ENCODE assay signal across 18 cellular contexts in the genomic region with DNA sequence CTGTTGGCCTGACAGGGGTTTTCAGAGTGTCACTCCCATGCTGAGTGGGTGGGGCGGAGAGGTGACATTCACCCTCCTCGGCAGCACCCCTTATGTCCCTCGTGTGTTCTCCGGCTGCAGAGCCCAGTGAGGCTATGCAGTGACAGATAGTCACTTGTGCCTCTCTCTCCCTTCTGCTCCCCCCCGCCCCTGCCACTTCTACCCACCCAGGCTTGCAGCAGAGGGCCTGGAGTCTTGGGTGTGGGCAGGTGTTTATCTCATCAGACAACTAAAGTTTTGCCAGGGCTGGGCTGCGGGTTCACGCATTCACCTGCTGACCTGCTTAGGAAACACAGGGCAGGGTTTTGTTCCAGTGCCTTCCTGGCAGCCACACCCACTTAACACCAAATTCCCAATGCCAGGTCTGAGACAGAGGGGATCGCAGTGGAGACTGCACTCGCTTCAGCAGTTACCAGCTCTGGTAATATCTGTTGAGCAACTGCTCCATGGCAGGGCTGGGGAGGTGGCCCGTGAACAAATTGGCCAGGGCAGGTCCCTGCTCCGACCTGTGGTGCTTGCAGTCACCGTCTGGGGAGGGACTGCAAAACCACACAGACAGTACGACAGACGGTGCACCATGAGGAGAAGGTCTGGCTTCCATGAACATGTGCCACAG. TPM values are rescaled to one million over a fixed set of nuclear protein-coding genes. Genes with fewer than 3 reads are reported as not detected.
DNase-seq lines count a peak whose midpoint lies in the region; ATAC-seq, FAIRE-seq and TF ChIP-seq lines count a peak whose summit lies in the region.
"Had no signal": no experiment of that assay in that cellular context is flagged by ENCODE, and none has a peak within 500 bp of the region (broad histone marks: within the 10 kb centered on the region; RNA-seq: fewer than 3 reads in every experiment).

No MANE protein-coding gene starts in this region.

- H3K4me1 Mint-ChIP-seq in CD8-positive, alpha-beta T cell (ENCODE audit: low read depth): peaks cover 12% of the 10 kb centered on the region

- H3K79me2 ChIP-seq in OCI-LY3 (ENCODE audit: low read length): no peaks in the 10 kb centered on the region

- no peak overlapping the region for H3K9ac ChIP-seq in OCI-LY3 (ENCODE audit: low read length)

- no peaks in the 10 kb centered on the region for H3K27me3 Mint-ChIP-seq in CD8-positive, alpha-beta T cell (ENCODE audit: low read depth)

- peak overlapping the region; percentile 32 for H2AFZ ChIP-seq in OCI-LY3 (ENCODE audit: low read depth, low read length)

- no peak for FAIRE-seq in small intestine (lab: Jason Lieb, UNC)

- H3K27ac ChIP-seq in HEK293 (ENCODE audit: extremely low read depth, low read depth, low read length) (no peak overlapping the region), OCI-LY3 (ENCODE audit: low read length) (no peak overlapping the region), small intestine (ENCODE audit: low read depth in 1 of 2, low read length in 1 of 2) (no peak overlapping the region)
- no peak overlapping the region for H3K27ac ChIP-seq in CD8-positive, alpha-beta T cell (ENCODE audit: low read depth, low read length)
- H3K27ac ChIP-seq: adrenal gland, cardiac muscle cell, WERI-Rb-1 had no signal

- 14 to 44% (median 36%) methylated on average over 14 of the region's 14 CpGs for WGBS in small intestine, 3 donors

- H3K27ac Mint-ChIP-seq in CD8-positive, alpha-beta T cell: no peak overlapping the region

- H3K9me3 ChIP-seq in HEK293 (ENCODE audit: control insufficient read depth, insufficient read depth, low read depth, low read length): no peaks in the 10 kb centered on the region
- H3K9me3 ChIP-seq in OCI-LY3 (ENCODE audit: insufficient read depth, low read length): no peaks in the 10 kb centered on the region
- no peaks in the 10 kb centered on the region for H3K9me3 ChIP-seq in small intestine (ENCODE audit: control insufficient read depth, low read depth)
- H3K9me3 ChIP-seq in CD8-positive, alpha-beta T cell (ENCODE audit: low read length): no peaks in the 10 kb centered on the region
- H3K9me3 ChIP-seq: adrenal gland had no signal

- POLR2A ChIA-PET in HEK293 (lab: Yijun Ruan, JAX): no interaction called here
- POLR2A ChIA-PET in CD8-positive, alpha-beta T cell (lab: Charles Lee): no interaction called here

- H3K36me3 ChIP-seq in HEK293 (ENCODE audit: control insufficient read depth in 2 of 2, insufficient read depth in 1 of 2, low read length in 2 of 2) (no peaks in the 10 kb centered on the region), OCI-LY3 (replicated peaks; ENCODE audit: low read depth, low read length) (no peaks in the 10 kb centered on the region), small intestine (ENCODE audit: control insufficient read depth in 2 of 2, insufficient read depth in 2 of 2, low read length in 2 of 2) (no peaks in the 10 kb centered on the region)
- H3K36me3 ChIP-seq in CD8-positive, alpha-beta T cell (ENCODE audit: insufficient read depth, low read length): no peaks in the 10 kb centered on the region
- H3K36me3 ChIP-seq: adrenal gland, cardiac muscle cell, WERI-Rb-1 had no signal

- H4K20me1 ChIP-seq in OCI-LY3 (ENCODE audit: insufficient read depth, low read length): no peaks in the 10 kb centered on the region

- DNase-seq in left colon (peak; percentile 48 to 57), small intestine (peak; percentile 53), C1 segment of cervical spinal cord (lab: John Stamatoyannopoulos, UW) (no peak), NCI-H510A (lab: John Stamatoyannopoulos, UW) (no peak)
- no peak for DNase-seq in CD8-positive, alpha-beta T cell
- DNase-seq: adrenal gland; hypothalamus; KG1; kidney glomerular epithelial cell; NCI-H2107; occipital lobe; Right ventricle myocardium superior; stimulated activated CD4-positive, alpha-beta T cell treated with anti-CD3 and anti-CD28 coated beads, Interleukin-4, amount 100 ng/mL, for 24 hours; T-helper 1 cell; WERI-Rb-1 had no signal

- intact Hi-C loops in left colon (cut with DNase I, micrococcal nuclease): no loop called here
- intact Hi-C loops in CD8-positive, alpha-beta T cell (cut with DNase I, micrococcal nuclease): loop anchor here in 1 of 2 experiments (5.0 kb wide), 1 partner anchor 57 kb away; no protein-coding TSS in a partner anchor

- no peaks in the 10 kb centered on the region for H3K27me3 ChIP-seq in OCI-LY3 (ENCODE audit: low read depth, low read length)
- no peaks in the 10 kb centered on the region for H3K27me3 ChIP-seq in small intestine (ENCODE audit: control insufficient read depth in 2 of 2, insufficient read depth in 2 of 2, low read length in 2 of 2)
- H3K27me3 ChIP-seq in CD8-positive, alpha-beta T cell (ENCODE audit: insufficient read depth, low read length): no peaks in the 10 kb centered on the region
- H3K27me3 ChIP-seq: adrenal gland, cardiac muscle cell had no signal

- H3K4me3 Mint-ChIP-seq in CD8-positive, alpha-beta T cell: no peak overlapping the region

- CTCF ChIA-PET in HEK293 (lab: Yijun Ruan, JAX): interaction anchor here (0.6 to 1.6 kb wide), 6 partner anchors 10 to 117 kb away, joined by 3 to 5 read pairs (median 3); a partner anchor contains a TSS
- CTCF ChIA-PET in CD8-positive, alpha-beta T cell (lab: Charles Lee): interaction anchor here (0.7 kb wide), 1 partner anchor 49 kb away, joined by 3 read pairs; no protein-coding TSS in a partner anchor

- H3K9me3 Mint-ChIP-seq in CD8-positive, alpha-beta T cell: no peaks in the 10 kb centered on the region

- H3K4me1 ChIP-seq in HEK293 (ENCODE audit: control insufficient read depth, insufficient read depth, low read length): peaks cover 8% of the 10 kb centered on the region
- H3K4me1 ChIP-seq in OCI-LY3 (ENCODE audit: low read length): peaks cover 58% of the 10 kb centered on the region
- H3K4me1 ChIP-seq in small intestine (ENCODE audit: control insufficient read depth in 2 of 2, insufficient read depth in 1 of 2, low read depth in 1 of 2, low read length in 1 of 2): peaks cover 0 to 3% of the 10 kb centered on the region in 2 donors
- H3K4me1 ChIP-seq in CD8-positive, alpha-beta T cell (ENCODE audit: insufficient read depth, low read length): peaks cover 7% of the 10 kb centered on the region
- H3K4me1 ChIP-seq: adrenal gland had no signal

- TF ChIP-seq CTCF in HEK293 (tag by site-specific recombination; IDR thresholded peaks at IDR 0.05) (no peak), OCI-LY3 (IDR thresholded peaks at IDR 0.05; ENCODE audit: low read depth, low read length) (no peak)
- no peak for TF ChIP-seq CTCF in CD8-positive, alpha-beta T cell (IDR thresholded peaks at IDR 0.05)

- no peak overlapping the region for H3K4me3 ChIP-seq in HEK293 (ENCODE audit: low read depth, low read length)
- no peak overlapping the region for H3K4me3 ChIP-seq in OCI-LY3 (ENCODE audit: low read length)
- no peak overlapping the region for H3K4me3 ChIP-seq in small intestine (ENCODE audit: low read depth in 1 of 2, low read length in 2 of 2)
- H3K4me3 ChIP-seq in CD8-positive, alpha-beta T cell (ENCODE audit: low read depth, low read length): no peak overlapping the region
- H3K4me3 ChIP-seq: adrenal gland, cardiac muscle cell had no signal

- no peak overlapping the region for H3K4me2 ChIP-seq in OCI-LY3 (ENCODE audit: low read length)

- no peaks in the 10 kb centered on the region for H3K36me3 Mint-ChIP-seq in CD8-positive, alpha-beta T cell

- ATAC-seq in left colon: peak; percentile 39
- no peak for ATAC-seq in CD8-positive, alpha-beta T cell

TF ChIP-seq in HEK293, 187 proteins besides CTCF, POLR2A, EP300 and RAD21 (continues in another document):
- no peak for TF ChIP-seq ZNF571 (tag by site-specific recombination; IDR thresholded peaks at IDR 0.05)
- TF ChIP-seq, protein P1, sequence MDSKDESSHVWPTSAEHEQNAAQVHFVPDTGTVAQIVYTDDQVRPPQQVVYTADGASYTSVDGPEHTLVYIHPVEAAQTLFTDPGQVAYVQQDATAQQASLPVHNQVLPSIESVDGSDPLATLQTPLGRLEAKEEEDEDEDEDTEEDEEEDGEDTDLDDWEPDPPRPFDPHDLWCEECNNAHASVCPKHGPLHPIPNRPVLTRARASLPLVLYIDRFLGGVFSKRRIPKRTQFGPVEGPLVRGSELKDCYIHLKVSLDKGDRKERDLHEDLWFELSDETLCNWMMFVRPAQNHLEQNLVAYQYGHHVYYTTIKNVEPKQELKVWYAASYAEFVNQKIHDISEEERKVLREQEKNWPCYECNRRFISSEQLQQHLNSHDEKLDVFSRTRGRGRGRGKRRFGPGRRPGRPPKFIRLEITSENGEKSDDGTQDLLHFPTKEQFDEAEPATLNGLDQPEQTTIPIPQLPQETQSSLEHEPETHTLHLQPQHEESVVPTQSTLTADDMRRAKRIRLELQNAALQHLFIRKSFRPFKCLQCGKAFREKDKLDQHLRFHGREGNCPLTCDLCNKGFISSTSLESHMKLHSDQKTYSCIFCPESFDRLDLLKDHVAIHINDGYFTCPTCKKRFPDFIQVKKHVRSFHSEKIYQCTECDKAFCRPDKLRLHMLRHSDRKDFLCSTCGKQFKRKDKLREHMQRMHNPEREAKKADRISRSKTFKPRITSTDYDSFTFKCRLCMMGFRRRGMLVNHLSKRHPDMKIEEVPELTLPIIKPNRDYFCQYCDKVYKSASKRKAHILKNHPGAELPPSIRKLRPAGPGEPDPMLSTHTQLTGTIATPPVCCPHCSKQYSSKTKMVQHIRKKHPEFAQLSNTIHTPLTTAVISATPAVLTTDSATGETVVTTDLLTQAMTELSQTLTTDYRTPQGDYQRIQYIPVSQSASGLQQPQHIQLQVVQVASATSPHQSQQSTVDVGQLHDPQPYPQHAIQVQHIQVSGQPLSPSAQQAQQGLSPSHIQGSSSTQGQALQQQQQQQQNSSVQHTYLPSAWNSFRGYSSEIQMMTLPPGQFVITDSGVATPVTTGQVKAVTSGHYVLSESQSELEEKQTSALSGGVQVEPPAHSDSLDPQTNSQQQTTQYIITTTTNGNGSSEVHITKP (tag by site-specific recombination; IDR thresholded peaks at IDR 0.05): peak; percentile 77
- TF ChIP-seq, protein P2, sequence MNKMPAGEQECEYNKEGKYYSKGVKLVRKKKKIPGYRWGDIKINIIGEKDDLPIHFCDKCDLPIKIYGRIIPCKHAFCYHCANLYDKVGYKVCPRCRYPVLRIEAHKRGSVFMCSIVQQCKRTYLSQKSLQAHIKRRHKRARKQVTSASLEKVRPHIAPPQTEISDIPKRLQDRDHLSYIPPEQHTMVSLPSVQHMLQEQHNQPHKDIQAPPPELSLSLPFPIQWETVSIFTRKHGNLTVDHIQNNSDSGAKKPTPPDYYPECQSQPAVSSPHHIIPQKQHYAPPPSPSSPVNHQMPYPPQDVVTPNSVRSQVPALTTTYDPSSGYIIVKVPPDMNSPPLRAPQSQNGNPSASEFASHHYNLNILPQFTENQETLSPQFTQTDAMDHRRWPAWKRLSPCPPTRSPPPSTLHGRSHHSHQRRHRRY (tag by site-specific recombination; IDR thresholded peaks at IDR 0.05): no peak
- TF ChIP-seq ZNF677 (tag by site-specific recombination; IDR thresholded peaks at IDR 0.05): no peak
- 0 out of 2 replicates have a peak, but pooled peaks have one; percentile 22 for TF ChIP-seq KLF9 (tag by site-specific recombination; IDR thresholded peaks at IDR 0.05; ENCODE audit: low read depth)
- no peak for TF ChIP-seq GLI2 (tag by site-specific recombination; IDR thresholded peaks at IDR 0.05; ENCODE audit: borderline replicate concordance, low read depth)

RNA-seq across cellular contexts. Expression of a gene that starts 50.5 kb away (rescaled TPM):
- 10 to 100 TPM in 1 of 2 donors, 1 to 10 TPM in 1; 7.5 to 19.2 TPM for total RNA-seq in left colon
- 10 to 100 TPM in 1 of 3 donors, 1 to 10 TPM in 2; 2.7 to 20.5 (median 7.6) TPM for polyA plus RNA-seq in small intestine
- 10 to 100 TPM; 43.4 to 44.6 TPM for total RNA-seq in CD8-positive, alpha-beta T cell

Comparison
In these comparisons a context has a peak if more than half of its experiments do, and no peak if none do; other contexts are left out.
1. DNase-seq: peak in left colon (2 of 2) and small intestine (single experiment); none in C1 segment of cervical spinal cord (0 of 14), CD8-positive, alpha-beta T cell (0 of 7) and NCI-H510A (single experiment).